Comparison of ENCODE assay signal across 27 cellular contexts in genomic region chr2:144194331-144195071, GRCh38.
DNase-seq lines count a peak whose midpoint lies in the region; ATAC-seq and TF ChIP-seq lines count a peak whose summit lies in the region.
"Had no signal": no experiment of that assay in that cellular context is flagged by ENCODE, and none has a peak within 500 bp of the region (broad histone marks: within the 10 kb centered on the region; RNA-seq: fewer than 3 reads in every experiment).

No MANE protein-coding gene starts in this region.

- no peak overlapping the region for H3K9ac ChIP-seq in Karpas-422 (ENCODE audit: low read length)

- no peaks in the 10 kb centered on the region for H3F3A ChIP-seq in GM23338 (replicated peaks; ENCODE audit: low read depth)

- no peak overlapping the region for H2AFZ ChIP-seq in Karpas-422 (ENCODE audit: low read length)
- H2AFZ ChIP-seq in GM23338, result no peak overlapping the region

- CTCF ChIA-PET in activated CD4-positive, alpha-beta T cell treated with anti-CD3 and anti-CD28 coated beads for 36 hours (lab: Charles Lee), result interaction anchor here (1.0 kb wide), 1 partner anchor 9 kb away, joined by 3 read pairs; no protein-coding TSS in a partner anchor
- CTCF ChIA-PET in CD8-positive, alpha-beta memory T cell (lab: Charles Lee), result interaction anchor here (1.0 kb wide), 1 partner anchor 11 kb away, joined by 4 read pairs; no protein-coding TSS in a partner anchor

- no peak overlapping the region for H3K4me3 ChIP-seq in CD8-positive, alpha-beta memory T cell (ENCODE audit: low read length)
- H3K4me3 ChIP-seq in Karpas-422 (ENCODE audit: low read length), result no peak overlapping the region
- no peak overlapping the region for H3K4me3 ChIP-seq in GM23338
- H3K4me3 ChIP-seq in tibial artery, result no peak overlapping the region
- H3K4me3 ChIP-seq: SJSA1, smooth muscle cell, tibial nerve had no signal

- no peaks in the 10 kb centered on the region for H3K9me3 ChIP-seq in CD8-positive, alpha-beta memory T cell (ENCODE audit: low read length)
- H3K9me3 ChIP-seq in Karpas-422 (ENCODE audit: low read length) (no peaks in the 10 kb centered on the region), tibial artery (no peaks in the 10 kb centered on the region)
- H3K9me3 ChIP-seq: SJSA1, tibial nerve had no signal

- no peak for TF ChIP-seq CTCF in GM23338 (conservative IDR thresholded peaks at IDR 0.05; ENCODE audit: low read depth in 2 of 2)
- no peak for TF ChIP-seq CTCF in tibial artery (IDR thresholded peaks at IDR 0.05)

- DNase-seq in activated CD4-positive, alpha-beta T cell treated with anti-CD3 and anti-CD28 coated beads for 36 hours, result no peak
- DNase-seq in activated CD4-positive, alpha-beta T cell treated with anti-CD3 and anti-CD28 coated beads, Interleukin-2, amount 50 U/mL, for 4 hours, result no peak
- no peak for DNase-seq in CD8-positive, alpha-beta memory T cell
- no peak for DNase-seq in Karpas-422
- DNase-seq in effector memory CD8-positive, alpha-beta T cell, result no peak
- no peak for DNase-seq in GM23338 (ENCODE audit: low spot score)
- no peak for DNase-seq in tibial artery
- DNase-seq: 8988T; activated effector memory CD4-positive, alpha-beta T cell treated with Interleukin-2 at 50 U/mL for 16 hours; aorta; caudate nucleus; DMS53; GDM1; left colon; mesendoderm; MM.1S; NCI-H1436 treated with DMSO at 0.1 percent for 48 hours; NCI-H526; retina; stimulated activated naive CD4-positive, alpha-beta T cell treated with Interleukin-2 at 50 U/mL for 16 hours; T-helper 17 cell had no signal

- H3K4me3 Mint-ChIP-seq in activated CD4-positive, alpha-beta T cell treated with anti-CD3 and anti-CD28 coated beads for 36 hours, result peak overlapping the region; percentile 22
- H3K4me3 Mint-ChIP-seq in CD8-positive, alpha-beta memory T cell, result peak overlapping the region in 4 of 7 donors; percentile 1 to 46 (median 4)
- H3K4me3 Mint-ChIP-seq in effector memory CD8-positive, alpha-beta T cell, result peak overlapping the region in 1 of 2 donors; percentile 28
- H3K4me3 Mint-ChIP-seq in GM23338, result no peak overlapping the region
- H3K4me3 Mint-ChIP-seq: dendritic cell treated with granulocyte-macrophage colony-stimulating factor and Interleukin-4, amounts not matched to agents 40 ng/mL and 50 ng/mL, for 4 days; T-helper 17 cell had no signal

- no peaks in the 10 kb centered on the region for H3K4me1 ChIP-seq in CD8-positive, alpha-beta memory T cell (ENCODE audit: insufficient read depth, low read length)
- H3K4me1 ChIP-seq in Karpas-422 (ENCODE audit: low read length), result peaks cover 42% of the 10 kb centered on the region
- H3K4me1 ChIP-seq in GM23338 (ENCODE audit: insufficient read depth), result no peaks in the 10 kb centered on the region
- H3K4me1 ChIP-seq in tibial artery, result peaks cover 0 to 3% (median 0%) of the 10 kb centered on the region in 4 donors
- H3K4me1 ChIP-seq: SJSA1 had no signal

- H4K20me1 ChIP-seq in Karpas-422 (ENCODE audit: insufficient read depth, low read depth, low read length) (no peaks in the 10 kb centered on the region), GM23338 (replicated peaks; ENCODE audit: insufficient read depth) (no peaks in the 10 kb centered on the region)

- no peak overlapping the region for H3K27ac ChIP-seq in CD8-positive, alpha-beta memory T cell (ENCODE audit: low read depth, low read length)
- H3K27ac ChIP-seq in Karpas-422 (ENCODE audit: low read length) (peak overlapping the region; percentile 24), GM23338 (ENCODE audit: low read depth) (no peak overlapping the region), tibial artery (no peak overlapping the region)
- H3K27ac ChIP-seq: SJSA1, tibial nerve had no signal

- H3K9me2 ChIP-seq in Karpas-422 (replicated peaks; ENCODE audit: insufficient read depth, low read length), result no peaks in the 10 kb centered on the region
- H3K9me2 ChIP-seq in GM23338 (ENCODE audit: insufficient read depth), result no peaks in the 10 kb centered on the region

- H3K79me2 ChIP-seq in Karpas-422 (ENCODE audit: low read length) (peaks cover 38% of the 10 kb centered on the region), GM23338 (replicated peaks; ENCODE audit: insufficient read depth) (no peaks in the 10 kb centered on the region)

- H3K4me1 Mint-ChIP-seq in activated CD4-positive, alpha-beta T cell treated with anti-CD3 and anti-CD28 coated beads for 36 hours, result peaks cover 41% of the 10 kb centered on the region
- H3K4me1 Mint-ChIP-seq in CD8-positive, alpha-beta memory T cell, result peaks cover 16 to 35% (median 25%) of the 10 kb centered on the region in 3 donors
- peaks cover 12 to 14% of the 10 kb centered on the region in 2 donors for H3K4me1 Mint-ChIP-seq in effector memory CD8-positive, alpha-beta T cell (ENCODE audit: low read depth in 2 of 2)
- H3K4me1 Mint-ChIP-seq in GM23338, result no peaks in the 10 kb centered on the region

- no peaks in the 10 kb centered on the region for H3K9me3 Mint-ChIP-seq in activated CD4-positive, alpha-beta T cell treated with anti-CD3 and anti-CD28 coated beads for 36 hours (ENCODE audit: low read depth)
- no peaks in the 10 kb centered on the region for H3K9me3 Mint-ChIP-seq in CD8-positive, alpha-beta memory T cell
- no peaks in the 10 kb centered on the region for H3K9me3 Mint-ChIP-seq in effector memory CD8-positive, alpha-beta T cell
- H3K9me3 Mint-ChIP-seq in GM23338, result no peaks in the 10 kb centered on the region
- H3K9me3 Mint-ChIP-seq: dendritic cell treated with granulocyte-macrophage colony-stimulating factor and Interleukin-4, amounts not matched to agents 40 ng/mL and 50 ng/mL, for 4 days had no signal

- peak; percentile 40 for ATAC-seq in activated CD4-positive, alpha-beta T cell treated with anti-CD3 and anti-CD28 coated beads for 36 hours
- peak; percentile 48 for ATAC-seq in effector memory CD8-positive, alpha-beta T cell (replicated peaks)
- ATAC-seq in GM23338 (no peak), GM21381 (IDR thresholded peaks at IDR 0.05; ENCODE audit: unreplicated experiment) (no peak)
- ATAC-seq: HCT116, left colon, T-helper 17 cell had no signal

- peaks cover 11% of the 10 kb centered on the region for H3K36me3 Mint-ChIP-seq in activated CD4-positive, alpha-beta T cell treated with anti-CD3 and anti-CD28 coated beads for 36 hours (ENCODE audit: low read depth)
- H3K36me3 Mint-ChIP-seq in CD8-positive, alpha-beta memory T cell, result peaks cover 0 to 11% (median 4%) of the 10 kb centered on the region in 3 donors
- peaks cover 4% of the 10 kb centered on the region for H3K36me3 Mint-ChIP-seq in effector memory CD8-positive, alpha-beta T cell (ENCODE audit: insufficient read depth)
- no peaks in the 10 kb centered on the region for H3K36me3 Mint-ChIP-seq in GM23338 (ENCODE audit: low read depth)

- peak overlapping the region; percentile 57 for H3K4me2 ChIP-seq in Karpas-422 (ENCODE audit: low read depth, low read length, poor library complexity, severe bottlenecking)
- H3K4me2 ChIP-seq in GM23338, result no peak overlapping the region
- H3K4me2 ChIP-seq: smooth muscle cell had no signal

- H3K36me3 ChIP-seq in CD8-positive, alpha-beta memory T cell (ENCODE audit: insufficient read depth, low read length), result no peaks in the 10 kb centered on the region
- H3K36me3 ChIP-seq in Karpas-422 (ENCODE audit: insufficient read depth, low read length) (no peaks in the 10 kb centered on the region), GM23338 (ENCODE audit: insufficient read depth) (no peaks in the 10 kb centered on the region), tibial artery (no peaks in the 10 kb centered on the region)
- H3K36me3 ChIP-seq: SJSA1, tibial nerve had no signal

- H3K27ac Mint-ChIP-seq in activated CD4-positive, alpha-beta T cell treated with anti-CD3 and anti-CD28 coated beads for 36 hours, result peak overlapping the region; percentile 59
- H3K27ac Mint-ChIP-seq in CD8-positive, alpha-beta memory T cell, result peak overlapping the region in 1 of 8 donors; percentile 27
- no peak overlapping the region for H3K27ac Mint-ChIP-seq in effector memory CD8-positive, alpha-beta T cell
- no peak overlapping the region for H3K27ac Mint-ChIP-seq in GM23338
- H3K27ac Mint-ChIP-seq: dendritic cell treated with granulocyte-macrophage colony-stimulating factor and Interleukin-4, amounts not matched to agents 40 ng/mL and 50 ng/mL, for 4 days; T-helper 17 cell had no signal

- POLR2A ChIA-PET in activated CD4-positive, alpha-beta T cell treated with anti-CD3 and anti-CD28 coated beads for 36 hours (lab: Charles Lee), result no interaction called here
- POLR2A ChIA-PET in CD8-positive, alpha-beta memory T cell (lab: Charles Lee), result no interaction called here

- intact Hi-C loops in activated CD4-positive, alpha-beta T cell treated with anti-CD3 and anti-CD28 coated beads for 36 hours (cut with DNase I, micrococcal nuclease), result loop anchor here in 1 of 2 experiments (1.0 to 10.0 kb wide), 2 partner anchors 10 to 490 kb away; no protein-coding TSS in a partner anchor
- intact Hi-C loops in tibial artery (cut with DNase I; ENCODE audit: low total_unique reads), result no loop called here

- no peaks in the 10 kb centered on the region for H3K27me3 Mint-ChIP-seq in activated CD4-positive, alpha-beta T cell treated with anti-CD3 and anti-CD28 coated beads for 36 hours
- no peaks in the 10 kb centered on the region for H3K27me3 Mint-ChIP-seq in CD8-positive, alpha-beta memory T cell
- no peaks in the 10 kb centered on the region for H3K27me3 Mint-ChIP-seq in effector memory CD8-positive, alpha-beta T cell
- H3K27me3 Mint-ChIP-seq in GM23338 (ENCODE audit: insufficient read depth, low read depth, poor library complexity), result no peaks in the 10 kb centered on the region
- H3K27me3 Mint-ChIP-seq: dendritic cell treated with granulocyte-macrophage colony-stimulating factor and Interleukin-4, amounts not matched to agents 40 ng/mL and 50 ng/mL, for 4 days; T-helper 17 cell had no signal

- H3K27me3 ChIP-seq in CD8-positive, alpha-beta memory T cell (ENCODE audit: insufficient read depth, low read length, poor library complexity, severe bottlenecking), result no peaks in the 10 kb centered on the region
- H3K27me3 ChIP-seq in Karpas-422 (ENCODE audit: low read length), result no peaks in the 10 kb centered on the region
- no peaks in the 10 kb centered on the region for H3K27me3 ChIP-seq in GM23338 (ENCODE audit: insufficient read depth)
- no peaks in the 10 kb centered on the region for H3K27me3 ChIP-seq in tibial artery
- H3K27me3 ChIP-seq: SJSA1, tibial nerve had no signal

TF ChIP-seq in GM23338, 12 proteins besides CTCF, POLR2A, EP300 and RAD21 (continues in another document):
- TF ChIP-seq EZH2phosphoT487 (IDR thresholded peaks at IDR 0.05; ENCODE audit: unreplicated experiment), result no peak
- no peak for TF ChIP-seq CREB1 (CRISPR knock-in tag; IDR thresholded peaks at IDR 0.05; ENCODE audit: low read depth)
- TF ChIP-seq, protein P1, sequence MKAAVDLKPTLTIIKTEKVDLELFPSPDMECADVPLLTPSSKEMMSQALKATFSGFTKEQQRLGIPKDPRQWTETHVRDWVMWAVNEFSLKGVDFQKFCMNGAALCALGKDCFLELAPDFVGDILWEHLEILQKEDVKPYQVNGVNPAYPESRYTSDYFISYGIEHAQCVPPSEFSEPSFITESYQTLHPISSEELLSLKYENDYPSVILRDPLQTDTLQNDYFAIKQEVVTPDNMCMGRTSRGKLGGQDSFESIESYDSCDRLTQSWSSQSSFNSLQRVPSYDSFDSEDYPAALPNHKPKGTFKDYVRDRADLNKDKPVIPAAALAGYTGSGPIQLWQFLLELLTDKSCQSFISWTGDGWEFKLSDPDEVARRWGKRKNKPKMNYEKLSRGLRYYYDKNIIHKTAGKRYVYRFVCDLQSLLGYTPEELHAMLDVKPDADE (IDR thresholded peaks at IDR 0.05), result no peak
- no peak for TF ChIP-seq POLR2AphosphoS5 (IDR thresholded peaks at IDR 0.05; ENCODE audit: low read depth)

Comparison
In these comparisons a context has a peak if more than half of its experiments do, and no peak if none do; other contexts are left out.
1. ATAC-seq: peak in activated CD4-positive, alpha-beta T cell treated with anti-CD3 and anti-CD28 coated beads for 36 hours (single experiment) and effector memory CD8-positive, alpha-beta T cell (single experiment); none in GM23338 (single experiment) and GM21381 (single experiment).